1 cellular context compared by ENCODE assay signal in genomic region chr15:90716976-90717821, GRCh38.
A peak's percentile ranks its signal among the peaks of the same experiment; 100 is the strongest.
TF ChIP-seq lines count a peak whose summit lies in the region.

Gene BLM, plus strand, starts transcription at chr15:90717346. Its CDS starts 30,047 bp downstream, at chr15:90747393.

TF ChIP-seq in K562, 482 proteins besides CTCF, POLR2A, EP300 and RAD21 (continued from another document and continues in another):
- TF ChIP-seq HBP1 (CRISPR knock-in tag; IDR thresholded peaks at IDR 0.05) (no peak), XRCC3 (IDR thresholded peaks at IDR 0.05) (no peak), FOXO4 (CRISPR knock-in tag; IDR thresholded peaks at IDR 0.05) (no peak), ZKSCAN3 (CRISPR knock-in tag; IDR thresholded peaks at IDR 0.05) (no peak), MBD2 (IDR thresholded peaks at IDR 0.05; ENCODE audit: borderline replicate concordance, low read depth) (peak; percentile 80; the same call in 1 of the 2 replicates), NFE2L1 (tag; IDR thresholded peaks at IDR 0.05; ENCODE audit: borderline replicate concordance, low read depth) (no peak), MLX (CRISPR knock-in tag; conservative IDR thresholded peaks at IDR 0.05) (no peak), PRDM10 (IDR thresholded peaks at IDR 0.05; ENCODE audit: partially characterized antibody) (no peak), USF1 (CRISPR knock-in tag; IDR thresholded peaks at IDR 0.05) (peak; percentile 82), FOXP4 (CRISPR knock-in tag; IDR thresholded peaks at IDR 0.05; ENCODE audit: borderline replicate concordance) (no peak), ATF2 (CRISPR knock-in tag; IDR thresholded peaks at IDR 0.05) (no peak), CBX3 (IDR thresholded peaks at IDR 0.05; ENCODE audit: borderline replicate concordance in 1 of 2, low read length in 2 of 2) (peak in 1 of 2 experiments; percentile 34; a peak in 1 of 3 replicates), ZNF263 (CRISPR knock-in tag; IDR thresholded peaks at IDR 0.05; ENCODE audit: borderline replicate concordance) (no peak), KLF13 (tag; IDR thresholded peaks at IDR 0.05; ENCODE audit: borderline replicate concordance, low read depth) (0 out of 2 replicates have a peak, but pooled peaks have one; percentile 25), ZEB2 (IDR thresholded peaks at IDR 0.05) (no peak), FOXA3 (CRISPR knock-in tag; conservative IDR thresholded peaks at IDR 0.05 in 1 of 2, IDR thresholded peaks at IDR 0.05 in 1 of 2) (no peak), ZNF778 (CRISPR knock-in tag; IDR thresholded peaks at IDR 0.05) (no peak), ZNF449 (CRISPR knock-in tag; IDR thresholded peaks at IDR 0.05) (no peak), HOMEZ (CRISPR knock-in tag; IDR thresholded peaks at IDR 0.05) (no peak), USF2 (CRISPR knock-in tag; IDR thresholded peaks at IDR 0.05) (peak; percentile 82), TFE3 (CRISPR knock-in tag; IDR thresholded peaks at IDR 0.05) (no peak), ZNF584 (CRISPR knock-in tag; IDR thresholded peaks at IDR 0.05; ENCODE audit: low read depth) (no peak), ZNF707 (CRISPR knock-in tag; conservative IDR thresholded peaks at IDR 0.05) (no peak), PCBP2 (IDR thresholded peaks at IDR 0.05; ENCODE audit: low read depth, low read length, poor library complexity, severe bottlenecking) (no peak), CREBBP (IDR thresholded peaks at IDR 0.05; ENCODE audit: low read depth, low read length) (no peak), ZNF699 (CRISPR knock-in tag; IDR thresholded peaks at IDR 0.05; ENCODE audit: insufficient replicate concordance) (no peak), ATF1 (CRISPR knock-in tag; IDR thresholded peaks at IDR 0.05) (no peak), ATF1 (tag; IDR thresholded peaks at IDR 0.05) (peak; percentile 86), ASH1L (IDR thresholded peaks at IDR 0.05; ENCODE audit: borderline replicate concordance, low read depth, partially characterized antibody) (peak; percentile 73), NR2F6 (CRISPR knock-in tag; IDR thresholded peaks at IDR 0.05) (no peak), CEBPG (CRISPR knock-in tag; IDR thresholded peaks at IDR 0.05) (0 out of 2 replicates have a peak, but pooled peaks have one; percentile 9), CEBPG (tag; conservative IDR thresholded peaks at IDR 0.05 in 1 of 2, IDR thresholded peaks at IDR 0.05 in 1 of 2) (no peak), ZNF134 (CRISPR knock-in tag; conservative IDR thresholded peaks at IDR 0.05) (no peak), HMGXB4 (CRISPR knock-in tag; IDR thresholded peaks at IDR 0.05) (peak; percentile 75), GATAD2A (IDR thresholded peaks at IDR 0.05) (0 out of 2 replicates have a peak, but pooled peaks have one; percentile 44), SRSF7 (optimal IDR thresholded peaks at IDR 0.05; ENCODE audit: low read depth, low read length) (no peak), CBFA2T3 (IDR thresholded peaks at IDR 0.05) (no peak), TAF1 (IDR thresholded peaks at IDR 0.05; ENCODE audit: control insufficient read depth, extremely low read depth, insufficient read depth, low read length, severe bottlenecking) (peak; percentile 72), SMARCC2 (IDR thresholded peaks at IDR 0.05; ENCODE audit: low read depth) (no peak)
